14 cellular contexts compared by ENCODE assay signal in genomic region chr3:38989932-38990510, GRCh38.
"Had no signal": no experiment of that assay in that cellular context is flagged by ENCODE, and none has a peak within 500 bp of the region (broad histone marks: within the 10 kb centered on the region; RNA-seq: fewer than 3 reads in every experiment).

No MANE protein-coding gene starts in this region.

- H3K4me1 ChIP-seq: testis had no signal

- H3K9me3 ChIP-seq: ovary, testis had no signal

- H3K36me3 Mint-ChIP-seq: activated naive CD4-positive, alpha-beta T cell treated with anti-CD3 and anti-CD28 coated beads, Interleukin-2, amount 10 ng/mL, durations not matched to agents 7 days and 5 days; natural killer cell had no signal

- H3K27ac Mint-ChIP-seq: activated naive CD4-positive, alpha-beta T cell treated with anti-CD3 and anti-CD28 coated beads, Interleukin-2, amount 10 ng/mL, durations not matched to agents 7 days and 5 days; activated T-helper 17 cell treated with anti-CD3 and anti-CD28 coated beads, Interleukin-2, amount 50 U/mL, for 72 hours; effector memory CD8-positive, alpha-beta T cell; natural killer cell; stimulated activated naive CD8-positive, alpha-beta T cell treated with anti-CD3 and anti-CD28 coated beads, Interleukin-15, Interleukin-2, amounts not matched to agents 100 ng/mL and 50 ng/mL, for 24 hours; T-helper 1 cell treated with Interleukin-12 subunit alpha and Interleukin-12 subunit beta and Interleukin-4 antibody, amounts not matched to agents 30 μg/mL and 1 μg/mL, for 36 hours had no signal

- H3K4me3 Mint-ChIP-seq: activated naive CD4-positive, alpha-beta T cell treated with anti-CD3 and anti-CD28 coated beads, Interleukin-2, amount 10 ng/mL, durations not matched to agents 7 days and 5 days; activated T-helper 17 cell treated with anti-CD3 and anti-CD28 coated beads, Interleukin-2, amount 50 U/mL, for 72 hours; effector memory CD8-positive, alpha-beta T cell; natural killer cell; stimulated activated naive CD8-positive, alpha-beta T cell treated with anti-CD3 and anti-CD28 coated beads, Interleukin-15, Interleukin-2, amounts not matched to agents 100 ng/mL and 50 ng/mL, for 24 hours; T-helper 1 cell treated with Interleukin-12 subunit alpha and Interleukin-12 subunit beta and Interleukin-4 antibody, amounts not matched to agents 30 μg/mL and 1 μg/mL, for 36 hours had no signal

- H3K4me1 Mint-ChIP-seq: activated naive CD4-positive, alpha-beta T cell treated with anti-CD3 and anti-CD28 coated beads, Interleukin-2, amount 10 ng/mL, durations not matched to agents 7 days and 5 days; activated T-helper 17 cell treated with anti-CD3 and anti-CD28 coated beads, Interleukin-2, amount 50 U/mL, for 72 hours; natural killer cell had no signal

- H3K27me3 ChIP-seq: ovary, testis had no signal

- H3K4me3 ChIP-seq: ovary, testis had no signal

- ATAC-seq: activated T-helper 17 cell treated with anti-CD3 and anti-CD28 coated beads, Interleukin-2, amount 50 U/mL, for 72 hours; effector memory CD8-positive, alpha-beta T cell; left colon; natural killer cell had no signal

- DNase-seq: activated CD4-positive, alpha-beta T cell treated with anti-CD3 and anti-CD28 coated beads, Interleukin-2, amount 50 U/mL, for 1 hour; activated CD4-positive, CD25-positive, alpha-beta regulatory T cell; activated naive CD4-positive, alpha-beta T cell treated with anti-CD3 and anti-CD28 coated beads, Interleukin-2, amount 10 ng/mL, durations not matched to agents 7 days and 5 days; activated T-cell treated with anti-CD3 and anti-CD28 coated beads for 4 hours; caudate nucleus; effector memory CD8-positive, alpha-beta T cell; left colon; natural killer cell; ovary; stimulated activated CD4-positive, alpha-beta T cell treated with anti-CD3 and anti-CD28 coated beads, Interleukin-2, amount 100 ng/mL, for 48 hours; testis had no signal

- H3K9me3 Mint-ChIP-seq: activated naive CD4-positive, alpha-beta T cell treated with anti-CD3 and anti-CD28 coated beads, Interleukin-2, amount 10 ng/mL, durations not matched to agents 7 days and 5 days; activated T-helper 17 cell treated with anti-CD3 and anti-CD28 coated beads, Interleukin-2, amount 50 U/mL, for 72 hours; effector memory CD8-positive, alpha-beta T cell; natural killer cell; stimulated activated naive CD8-positive, alpha-beta T cell treated with anti-CD3 and anti-CD28 coated beads, Interleukin-15, Interleukin-2, amounts not matched to agents 100 ng/mL and 50 ng/mL, for 24 hours; T-helper 1 cell treated with Interleukin-12 subunit alpha and Interleukin-12 subunit beta and Interleukin-4 antibody, amounts not matched to agents 30 μg/mL and 1 μg/mL, for 36 hours had no signal

- H3K36me3 ChIP-seq: ovary had no signal

- H3K27ac ChIP-seq: ovary, testis had no signal
